In genomic region chr2:73736855-73737779, GRCh38 we compare ENCODE assay signal across 1 cellular context.
A peak's percentile ranks its signal among the peaks of the same experiment; 100 is the strongest.
TF ChIP-seq lines count a peak whose summit lies in the region.

TSS of gene TPRKB (minus strand) at chr2:73737345. CDS start at chr2:73734569, 2,776 bp downstream.

TF ChIP-seq in HepG2, 621 proteins besides CTCF, POLR2A, EP300 and RAD21 (continued from another document and continues in another):
- TF ChIP-seq THAP8 (CRISPR knock-in tag; IDR thresholded peaks at IDR 0.05; ENCODE audit: borderline replicate concordance): no peak
- peak; percentile 28; the same call in 1 of the 2 replicates for TF ChIP-seq ZNF281 (CRISPR knock-in tag; IDR thresholded peaks at IDR 0.05; ENCODE audit: borderline replicate concordance)
- TF ChIP-seq LBX2 (CRISPR knock-in tag; IDR thresholded peaks at IDR 0.05; ENCODE audit: borderline replicate concordance): no peak
- peak; percentile 82 for TF ChIP-seq UBTF (CRISPR knock-in tag; IDR thresholded peaks at IDR 0.05)
- TF ChIP-seq NRL (CRISPR knock-in tag; IDR thresholded peaks at IDR 0.05; ENCODE audit: borderline replicate concordance): peak; percentile 84
- peak; percentile 50 for TF ChIP-seq RBM22 (optimal IDR thresholded peaks at IDR 0.05; ENCODE audit: low read length)
- TF ChIP-seq ARID3A (IDR thresholded peaks at IDR 0.05; ENCODE audit: low read depth, low read length): no peak
- peak; percentile 99 for TF ChIP-seq ZNF33B (CRISPR knock-in tag; IDR thresholded peaks at IDR 0.05)
- no peak for TF ChIP-seq IRX3 (CRISPR knock-in tag; IDR thresholded peaks at IDR 0.05; ENCODE audit: borderline replicate concordance, low read depth)
- no peak for TF ChIP-seq ZNF576 (CRISPR knock-in tag; IDR thresholded peaks at IDR 0.05)
- 0 out of 2 replicates have a peak, but pooled peaks have one; percentile 21 for TF ChIP-seq AFF4 (CRISPR knock-in tag; IDR thresholded peaks at IDR 0.05)
- TF ChIP-seq SP1 (IDR thresholded peaks at IDR 0.05): no peak
- peak; percentile 97 for TF ChIP-seq SP1 (CRISPR knock-in tag; IDR thresholded peaks at IDR 0.05)
- peak; percentile 83; the same call in 1 of the 2 replicates for TF ChIP-seq ZKSCAN5 (CRISPR knock-in tag; IDR thresholded peaks at IDR 0.05)
- TF ChIP-seq, protein P1, sequence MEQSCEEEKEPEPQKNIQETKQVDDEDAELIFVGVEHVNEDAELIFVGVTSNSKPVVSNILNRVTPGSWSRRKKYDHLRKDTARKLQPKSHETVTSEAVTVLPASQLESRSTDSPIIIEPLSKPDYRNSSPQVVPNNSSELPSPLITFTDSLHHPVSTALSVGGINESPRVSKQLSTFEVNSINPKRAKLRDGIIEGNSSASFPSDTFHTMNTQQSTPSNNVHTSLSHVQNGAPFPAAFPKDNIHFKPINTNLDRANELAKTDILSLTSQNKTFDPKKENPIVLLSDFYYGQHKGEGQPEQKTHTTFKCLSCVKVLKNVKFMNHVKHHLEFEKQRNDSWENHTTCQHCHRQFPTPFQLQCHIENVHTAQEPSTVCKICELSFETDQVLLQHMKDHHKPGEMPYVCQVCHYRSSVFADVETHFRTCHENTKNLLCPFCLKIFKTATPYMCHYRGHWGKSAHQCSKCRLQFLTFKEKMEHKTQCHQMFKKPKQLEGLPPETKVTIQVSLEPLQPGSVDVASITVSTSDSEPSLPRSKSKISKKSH (CRISPR knock-in tag; IDR thresholded peaks at IDR 0.05; ENCODE audit: borderline replicate concordance): peak; percentile 42; the same call in 1 of the 2 replicates
- no peak for TF ChIP-seq SMC3 (IDR thresholded peaks at IDR 0.05; ENCODE audit: low read length)
- TF ChIP-seq IRF2 (CRISPR knock-in tag; IDR thresholded peaks at IDR 0.05): peak; percentile 88
- no peak for TF ChIP-seq CEBPB (IDR thresholded peaks at IDR 0.05; ENCODE audit: borderline replicate concordance, low read depth, low read length)
- no peak for TF ChIP-seq ZFAT (CRISPR knock-in tag; conservative IDR thresholded peaks at IDR 0.05)
- TF ChIP-seq DBP (CRISPR knock-in tag; IDR thresholded peaks at IDR 0.05; ENCODE audit: not compliant biosample characterization): no peak
- no peak for TF ChIP-seq ZNF550 (CRISPR knock-in tag; IDR thresholded peaks at IDR 0.05; ENCODE audit: borderline replicate concordance)
- TF ChIP-seq, protein P2, sequence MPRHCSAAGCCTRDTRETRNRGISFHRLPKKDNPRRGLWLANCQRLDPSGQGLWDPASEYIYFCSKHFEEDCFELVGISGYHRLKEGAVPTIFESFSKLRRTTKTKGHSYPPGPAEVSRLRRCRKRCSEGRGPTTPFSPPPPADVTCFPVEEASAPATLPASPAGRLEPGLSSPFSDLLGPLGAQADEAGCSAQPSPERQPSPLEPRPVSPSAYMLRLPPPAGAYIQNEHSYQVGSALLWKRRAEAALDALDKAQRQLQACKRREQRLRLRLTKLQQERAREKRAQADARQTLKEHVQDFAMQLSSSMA (CRISPR knock-in tag; IDR thresholded peaks at IDR 0.05): peak; percentile 82
- peak; percentile 96; the same call in 1 of the 2 replicates for TF ChIP-seq LCORL (IDR thresholded peaks at IDR 0.05)
- peak; percentile 44; the same call in 1 of the 2 replicates for TF ChIP-seq LCORL (CRISPR knock-in tag; IDR thresholded peaks at IDR 0.05)
- TF ChIP-seq, protein P3, sequence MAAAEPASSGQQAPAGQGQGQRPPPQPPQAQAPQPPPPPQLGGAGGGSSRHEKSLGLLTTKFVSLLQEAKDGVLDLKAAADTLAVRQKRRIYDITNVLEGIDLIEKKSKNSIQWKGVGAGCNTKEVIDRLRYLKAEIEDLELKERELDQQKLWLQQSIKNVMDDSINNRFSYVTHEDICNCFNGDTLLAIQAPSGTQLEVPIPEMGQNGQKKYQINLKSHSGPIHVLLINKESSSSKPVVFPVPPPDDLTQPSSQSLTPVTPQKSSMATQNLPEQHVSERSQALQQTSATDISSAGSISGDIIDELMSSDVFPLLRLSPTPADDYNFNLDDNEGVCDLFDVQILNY (CRISPR knock-in tag; conservative IDR thresholded peaks at IDR 0.05): peak; percentile 90
- no peak for TF ChIP-seq HNF4A (CRISPR knock-in tag; IDR thresholded peaks at IDR 0.05)
- TF ChIP-seq, protein P4, sequence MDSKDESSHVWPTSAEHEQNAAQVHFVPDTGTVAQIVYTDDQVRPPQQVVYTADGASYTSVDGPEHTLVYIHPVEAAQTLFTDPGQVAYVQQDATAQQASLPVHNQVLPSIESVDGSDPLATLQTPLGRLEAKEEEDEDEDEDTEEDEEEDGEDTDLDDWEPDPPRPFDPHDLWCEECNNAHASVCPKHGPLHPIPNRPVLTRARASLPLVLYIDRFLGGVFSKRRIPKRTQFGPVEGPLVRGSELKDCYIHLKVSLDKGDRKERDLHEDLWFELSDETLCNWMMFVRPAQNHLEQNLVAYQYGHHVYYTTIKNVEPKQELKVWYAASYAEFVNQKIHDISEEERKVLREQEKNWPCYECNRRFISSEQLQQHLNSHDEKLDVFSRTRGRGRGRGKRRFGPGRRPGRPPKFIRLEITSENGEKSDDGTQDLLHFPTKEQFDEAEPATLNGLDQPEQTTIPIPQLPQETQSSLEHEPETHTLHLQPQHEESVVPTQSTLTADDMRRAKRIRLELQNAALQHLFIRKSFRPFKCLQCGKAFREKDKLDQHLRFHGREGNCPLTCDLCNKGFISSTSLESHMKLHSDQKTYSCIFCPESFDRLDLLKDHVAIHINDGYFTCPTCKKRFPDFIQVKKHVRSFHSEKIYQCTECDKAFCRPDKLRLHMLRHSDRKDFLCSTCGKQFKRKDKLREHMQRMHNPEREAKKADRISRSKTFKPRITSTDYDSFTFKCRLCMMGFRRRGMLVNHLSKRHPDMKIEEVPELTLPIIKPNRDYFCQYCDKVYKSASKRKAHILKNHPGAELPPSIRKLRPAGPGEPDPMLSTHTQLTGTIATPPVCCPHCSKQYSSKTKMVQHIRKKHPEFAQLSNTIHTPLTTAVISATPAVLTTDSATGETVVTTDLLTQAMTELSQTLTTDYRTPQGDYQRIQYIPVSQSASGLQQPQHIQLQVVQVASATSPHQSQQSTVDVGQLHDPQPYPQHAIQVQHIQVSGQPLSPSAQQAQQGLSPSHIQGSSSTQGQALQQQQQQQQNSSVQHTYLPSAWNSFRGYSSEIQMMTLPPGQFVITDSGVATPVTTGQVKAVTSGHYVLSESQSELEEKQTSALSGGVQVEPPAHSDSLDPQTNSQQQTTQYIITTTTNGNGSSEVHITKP (CRISPR knock-in tag; IDR thresholded peaks at IDR 0.05; ENCODE audit: low read depth): peak; percentile 89
- no peak for TF ChIP-seq ZNF75D (CRISPR knock-in tag; IDR thresholded peaks at IDR 0.05; ENCODE audit: borderline replicate concordance)
- peak; percentile 78; the same call in 1 of the 2 replicates for TF ChIP-seq ZNF235 (CRISPR knock-in tag; IDR thresholded peaks at IDR 0.05; ENCODE audit: borderline replicate concordance)
- no peak for TF ChIP-seq SRSF4 (IDR thresholded peaks at IDR 0.05; ENCODE audit: low read depth, low read length, poor library complexity, severe bottlenecking)
- TF ChIP-seq SIX1 (CRISPR knock-in tag; IDR thresholded peaks at IDR 0.05; ENCODE audit: borderline replicate concordance): peak; percentile 57; the same call in 1 of the 2 replicates
- peak; percentile 93 for TF ChIP-seq KDM5A (IDR thresholded peaks at IDR 0.05; ENCODE audit: borderline replicate concordance, low read length)
- TF ChIP-seq BHLHE40 (IDR thresholded peaks at IDR 0.05; ENCODE audit: low read length): no peak; the same call in 1 of the 2 replicates
- peak; percentile 60; the same call in 1 of the 2 replicates for TF ChIP-seq MIXL1 (CRISPR knock-in tag; IDR thresholded peaks at IDR 0.05)
